13 cellular contexts compared by ENCODE assay signal in genomic region chr4:114209589-114209988, GRCh38.
DNase-seq lines count a peak whose midpoint lies in the region; ATAC-seq lines count a peak whose summit lies in the region.
"Had no signal": no experiment of that assay in that cellular context is flagged by ENCODE, and none has a peak within 500 bp of the region (broad histone marks: within the 10 kb centered on the region; RNA-seq: fewer than 3 reads in every experiment).

No MANE protein-coding gene starts in this region.

- DNase-seq in germinal center (ENCODE audit: low spot score): no peak
- DNase-seq in NCI-H1930 (lab: John Stamatoyannopoulos, UW): no peak
- DNase-seq: activated CD4-positive, alpha-beta T cell treated with anti-CD3 and anti-CD28 coated beads for 4 hours; DMS79; gastrocnemius medialis; NCI-H1092; right lobe of liver; SHP77 treated with DMSO at 0.1 percent for 48 hours had no signal

- ATAC-seq in GM19438 (IDR thresholded peaks at IDR 0.05; ENCODE audit: low read depth, unreplicated experiment) (peak; percentile 83), HG02759 (IDR thresholded peaks at IDR 0.05; ENCODE audit: unreplicated experiment) (peak; percentile 83), HG03457 (IDR thresholded peaks at IDR 0.05; ENCODE audit: unreplicated experiment) (peak; percentile 88), GM19351 (IDR thresholded peaks at IDR 0.05; ENCODE audit: unreplicated experiment) (no peak), GM18868 (IDR thresholded peaks at IDR 0.05; ENCODE audit: unreplicated experiment) (no peak)
- ATAC-seq: gastrocnemius medialis, right lobe of liver had no signal

Comparison
In these comparisons a context has a peak if more than half of its experiments do, and no peak if none do; other contexts are left out.
1. ATAC-seq: peak in GM19438 (single experiment), HG02759 (single experiment) and HG03457 (single experiment); none in GM19351 (single experiment) and GM18868 (single experiment).